ENCODE assay signal across 8 cellular contexts in genomic region chr17:15966183-15966878, GRCh38. TPM values are rescaled to one million over a fixed set of nuclear protein-coding genes. Genes with fewer than 3 reads are reported as not detected.
DNase-seq lines count a peak whose midpoint lies in the region; ATAC-seq and TF ChIP-seq lines count a peak whose summit lies in the region.

No MANE protein-coding gene starts in this region.

- no peaks in the 10 kb centered on the region for H3K9me3 ChIP-seq in iPS-20b (ENCODE audit: insufficient read depth, low read depth, low read length)
- no peaks in the 10 kb centered on the region for H3K9me3 ChIP-seq in stomach

- peaks cover 18% of the 10 kb centered on the region for H3K27me3 Mint-ChIP-seq in activated CD4-positive, alpha-beta T cell treated with anti-CD3 and anti-CD28 coated beads for 36 hours

- no peak overlapping the region for H3K4me3 Mint-ChIP-seq in activated CD4-positive, alpha-beta T cell treated with anti-CD3 and anti-CD28 coated beads for 36 hours

- H3K4me1 ChIP-seq in iPS-20b (ENCODE audit: insufficient read depth, low read length) (peaks cover 43% of the 10 kb centered on the region), stomach (peaks cover 20 to 23% (median 20%) of the 10 kb centered on the region in 4 donors)

- H3K36me3 ChIP-seq in iPS-20b (ENCODE audit: insufficient read depth, low read depth, low read length) (no peaks in the 10 kb centered on the region), stomach (no peaks in the 10 kb centered on the region)

- TF ChIP-seq CTCF in VCaP (conservative IDR thresholded peaks at IDR 0.05) = no peak
- TF ChIP-seq CTCF in stomach (IDR thresholded peaks at IDR 0.05) = no peak

- CTCF ChIA-PET in activated CD4-positive, alpha-beta T cell treated with anti-CD3 and anti-CD28 coated beads for 36 hours (lab: Charles Lee) = no interaction called here

- H3K27me3 ChIP-seq in iPS-20b (ENCODE audit: insufficient read depth, low read length) (no peaks in the 10 kb centered on the region), stomach (no peaks in the 10 kb centered on the region)

- H3K9me3 Mint-ChIP-seq in activated CD4-positive, alpha-beta T cell treated with anti-CD3 and anti-CD28 coated beads for 36 hours (ENCODE audit: low read depth) = no peaks in the 10 kb centered on the region

- H3K4me3 ChIP-seq in iPS-20b (ENCODE audit: low read length) (peak overlapping the region; percentile 60), stomach (peak overlapping the region in 1 of 4 donors; percentile 6)

- TF ChIP-seq POLR2A in stomach (IDR thresholded peaks at IDR 0.05) = no peak

- DNase-seq in NCI-H2081 (lab: John Stamatoyannopoulos, UW) (peak; percentile 33 to 67), NCI-H2081 treated with DMSO at 0.1 percent for 48 hours (lab: John Stamatoyannopoulos, UW) (no peak), stomach (peak; percentile 72), activated gamma-delta T cell (lab: John Stamatoyannopoulos, UW) (no peak)
- DNase-seq in activated CD4-positive, alpha-beta T cell treated with anti-CD3 and anti-CD28 coated beads for 36 hours = no peak

- intact Hi-C loops in stomach (cut with DNase I; ENCODE audit: low total_unique reads) = no loop called here
- intact Hi-C loops in activated CD4-positive, alpha-beta T cell treated with anti-CD3 and anti-CD28 coated beads for 36 hours (cut with DNase I, micrococcal nuclease) = no loop called here

- peaks cover 12% of the 10 kb centered on the region for H3K4me1 Mint-ChIP-seq in activated CD4-positive, alpha-beta T cell treated with anti-CD3 and anti-CD28 coated beads for 36 hours

- H3K36me3 Mint-ChIP-seq in activated CD4-positive, alpha-beta T cell treated with anti-CD3 and anti-CD28 coated beads for 36 hours (ENCODE audit: low read depth) = no peaks in the 10 kb centered on the region

- ATAC-seq in activated CD4-positive, alpha-beta T cell treated with anti-CD3 and anti-CD28 coated beads for 36 hours = no peak
- ATAC-seq in GM21423 (IDR thresholded peaks at IDR 0.05; ENCODE audit: unreplicated experiment) = no peak

- H3K9ac ChIP-seq in iPS-20b (ENCODE audit: low read depth, low read length) = peak overlapping the region; percentile 89

- H3K27ac ChIP-seq in VCaP = peak overlapping the region; percentile 86
- peak overlapping the region; percentile 99 for H3K27ac ChIP-seq in iPS-20b (ENCODE audit: low read length)
- peak overlapping the region; percentile 43 to 72 (median 63) for H3K27ac ChIP-seq in stomach

- no peak overlapping the region for H3K27ac Mint-ChIP-seq in activated CD4-positive, alpha-beta T cell treated with anti-CD3 and anti-CD28 coated beads for 36 hours

- no peak for TF ChIP-seq EP300 in stomach (IDR thresholded peaks at IDR 0.05)

- WGBS in stomach, 5 donors = 19 to 43% (median 32%) methylated on average over 13 of the region's 13 CpGs

- POLR2A ChIA-PET in activated CD4-positive, alpha-beta T cell treated with anti-CD3 and anti-CD28 coated beads for 36 hours (lab: Charles Lee) = no interaction called here

RNA-seq across cellular contexts. Expression of gene ADORA2B, which starts 21.4 kb away (rescaled TPM):
- total RNA-seq in stomach = 10 to 100 TPM in 1 of 5 donors, 1 to 10 TPM in 1, under 1 TPM in 1, not detected in 2; 0.72 to 18.8 (median 3.5) TPM
- 1 to 10 TPM in 1 of 3 donors, under 1 TPM in 2; 0.25 to 6.3 (median 0.61) TPM for polyA plus RNA-seq in stomach
- total RNA-seq in activated CD4-positive, alpha-beta T cell treated with anti-CD3 and anti-CD28 coated beads for 36 hours = 1 to 10 TPM; 1.9 to 2.2 TPM

RNA-seq across cellular contexts. Expression of gene ZSWIM7, which starts 33.2 kb away (rescaled TPM):
- 10 to 100 TPM in 2 of 5 donors, 1 to 10 TPM in 2, not detected in 1; 4.5 to 20.0 (median 10.2) TPM for total RNA-seq in stomach
- polyA plus RNA-seq in stomach = 10 to 100 TPM; 29.8 to 43.5 (median 36.4) TPM
- 10 to 100 TPM; 11.2 to 11.7 TPM for total RNA-seq in activated CD4-positive, alpha-beta T cell treated with anti-CD3 and anti-CD28 coated beads for 36 hours

RNA-seq across cellular contexts. Expression of gene TTC19, which starts 33.3 kb away (rescaled TPM):
- 1,000 to 10,000 TPM in 1 of 5 donors, 10 to 100 TPM in 4; 44.6 to 1,106 (median 63.6) TPM for total RNA-seq in stomach
- 10 to 100 TPM; 12.6 to 16.2 (median 14.1) TPM for polyA plus RNA-seq in stomach
- 10 to 100 TPM; 21.1 to 22.0 TPM for total RNA-seq in activated CD4-positive, alpha-beta T cell treated with anti-CD3 and anti-CD28 coated beads for 36 hours

Comparison
In these comparisons a context has a peak if more than half of its experiments do, and no peak if none do; other contexts are left out.
1. DNase-seq: peak in NCI-H2081 (2 of 2) and stomach (single experiment); none in NCI-H2081 treated with DMSO at 0.1 percent for 48 hours (single experiment), activated gamma-delta T cell (single experiment) and activated CD4-positive, alpha-beta T cell treated with anti-CD3 and anti-CD28 coated beads for 36 hours (single experiment).
2. Peak in every context shown above with its lines, with median percentiles within 50 percentile points of each other: H3K27ac ChIP-seq.